In genomic region chr5:145939532-145940065, GRCh38 we compare ENCODE assay signal across 1 cellular context.
TF ChIP-seq lines count a peak whose summit lies in the region.

No MANE protein-coding gene starts in this region.

TF ChIP-seq in HEK293, 187 proteins besides CTCF, POLR2A, EP300 and RAD21 (continued from another document):
- TF ChIP-seq PRDM10 (tag by site-specific recombination; IDR thresholded peaks at IDR 0.05) = peak; percentile 29; the same call in 1 of the 2 replicates
- TF ChIP-seq ZNF600 (tag by site-specific recombination; IDR thresholded peaks at IDR 0.05) = 0 out of 2 replicates have a peak, but pooled peaks have one; percentile 1
- no peak for TF ChIP-seq PRDM2 (tag by site-specific recombination; IDR thresholded peaks at IDR 0.05; ENCODE audit: borderline replicate concordance)
- no peak for TF ChIP-seq ZNF529 (tag by site-specific recombination; IDR thresholded peaks at IDR 0.05; ENCODE audit: insufficient replicate concordance)
- TF ChIP-seq ZNF121 (tag by site-specific recombination; IDR thresholded peaks at IDR 0.05) = no peak
- TF ChIP-seq SETDB1 (IDR thresholded peaks at IDR 0.05; ENCODE audit: insufficient read length, low read length) = no peak
- TF ChIP-seq ZNF777 (tag by site-specific recombination; IDR thresholded peaks at IDR 0.05; ENCODE audit: borderline replicate concordance) = no peak
- TF ChIP-seq ZNF292 (tag by site-specific recombination; IDR thresholded peaks at IDR 0.05; ENCODE audit: borderline replicate concordance, low read depth) = no peak
- no peak for TF ChIP-seq ZNF350 (tag by site-specific recombination; IDR thresholded peaks at IDR 0.05)
- 0 out of 2 replicates have a peak, but pooled peaks have one; percentile 12 for TF ChIP-seq SCRT1 (tag by site-specific recombination; IDR thresholded peaks at IDR 0.05; ENCODE audit: borderline replicate concordance)
- no peak for TF ChIP-seq WT1 (tag by site-specific recombination; IDR thresholded peaks at IDR 0.05)
- peak; percentile 88 for TF ChIP-seq SCRT2 (tag by site-specific recombination; IDR thresholded peaks at IDR 0.05)
- TF ChIP-seq KLF9 (tag by site-specific recombination; IDR thresholded peaks at IDR 0.05; ENCODE audit: low read depth) = no peak
TF ChIP-seq in HEK293: peak in this region for 4.
